ENCODE assay signal across 1 cellular context in genomic region chr17:82863646-82863940, GRCh38.
TF ChIP-seq lines count a peak whose summit lies in the region.

No MANE protein-coding gene starts in this region.

TF ChIP-seq in HCT116, 20 proteins besides CTCF, POLR2A, EP300 and RAD21 (continued from another document):
- TF ChIP-seq, protein P1, sequence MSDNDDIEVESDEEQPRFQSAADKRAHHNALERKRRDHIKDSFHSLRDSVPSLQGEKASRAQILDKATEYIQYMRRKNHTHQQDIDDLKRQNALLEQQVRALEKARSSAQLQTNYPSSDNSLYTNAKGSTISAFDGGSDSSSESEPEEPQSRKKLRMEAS (IDR thresholded peaks at IDR 0.05), result no peak
- TF ChIP-seq FOSL1 (IDR thresholded peaks at IDR 0.05; ENCODE audit: low read depth) (no peak), REST (IDR thresholded peaks at IDR 0.05; ENCODE audit: low read depth) (no peak)
